Comparison of ENCODE assay signal across 8 cellular contexts in the genomic region with DNA sequence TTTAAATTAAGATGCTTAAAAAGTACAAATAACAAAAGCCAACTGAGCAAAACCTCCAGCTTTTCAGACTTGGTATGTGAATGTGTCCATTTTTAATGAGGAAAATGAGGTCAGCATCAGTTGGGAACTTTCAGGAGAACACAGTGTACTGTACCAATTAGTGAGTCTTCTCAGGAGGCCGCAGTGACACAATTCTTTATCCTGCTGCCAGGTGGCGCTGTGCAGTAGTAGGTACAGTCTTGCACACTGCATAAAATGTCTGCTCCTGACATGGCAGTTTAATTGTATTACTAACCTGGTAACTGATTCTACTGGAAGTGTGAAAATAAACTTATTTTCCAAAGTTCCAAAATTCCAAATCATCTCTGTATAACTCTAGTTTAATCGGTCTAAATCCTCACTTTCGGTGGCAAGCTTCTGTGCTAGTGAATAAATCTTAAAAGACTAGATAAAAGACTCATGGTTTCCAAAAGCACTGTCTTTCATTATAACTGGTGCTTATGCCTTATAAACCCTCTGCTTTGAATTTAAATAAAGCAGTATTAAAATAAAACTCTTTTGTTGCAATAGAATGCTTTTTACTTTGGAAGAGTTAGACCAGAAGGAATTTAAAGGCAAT.
DNase-seq lines count a peak whose midpoint lies in the region; FAIRE-seq and TF ChIP-seq lines count a peak whose summit lies in the region.

No MANE protein-coding gene starts in this region.

- H3K4me1 Mint-ChIP-seq in neural crest cell, result peaks cover 14% of the 10 kb centered on the region

- H3K4me1 ChIP-seq in GM23248 (ENCODE audit: insufficient read depth) (no peaks in the 10 kb centered on the region), fibroblast of lung (ENCODE audit: control insufficient read depth, extremely low read depth, insufficient read depth, low read length) (no peaks in the 10 kb centered on the region), thyroid gland (no peaks in the 10 kb centered on the region)

- H3K36me3 ChIP-seq in GM23248 (ENCODE audit: low read depth) (no peaks in the 10 kb centered on the region), fibroblast of lung (ENCODE audit: control insufficient read depth, insufficient read depth, low read length) (no peaks in the 10 kb centered on the region), thyroid gland (no peaks in the 10 kb centered on the region)

- H3K4me2 ChIP-seq in GM23248 (ENCODE audit: unreplicated experiment) (no peak overlapping the region), fibroblast of lung (ENCODE audit: extremely low read depth, insufficient read depth, low read length) (no peak overlapping the region)

- no peaks in the 10 kb centered on the region for H3K27me3 Mint-ChIP-seq in neural crest cell (ENCODE audit: low read depth)

- H3K9ac ChIP-seq in GM23248 (no peak overlapping the region), fibroblast of lung (ENCODE audit: insufficient read depth, low read length) (no peak overlapping the region)

- H3K27ac Mint-ChIP-seq in neural crest cell (ENCODE audit: unreplicated experiment), result peak overlapping the region; percentile 45

- peaks cover 2% of the 10 kb centered on the region for H3K9me3 Mint-ChIP-seq in neural crest cell

- TF ChIP-seq CTCF in fibroblast of lung (conservative IDR thresholded peaks at IDR 0.05 in 1 of 2, IDR thresholded peaks at IDR 0.05 in 1 of 2; ENCODE audit: low read depth in 1 of 2, low read length in 2 of 2), result peak; percentile 88 to 91
- peak; percentile 96 for TF ChIP-seq CTCF in neural crest cell (conservative IDR thresholded peaks at IDR 0.05)
- TF ChIP-seq CTCF in thyroid gland (IDR thresholded peaks at IDR 0.05), result peak; percentile 49 to 79 (median 71)

- DNase-seq in GM23248 (peak; percentile 82), KG1 (lab: John Stamatoyannopoulos, UW) (peak; percentile 23), OCI-M2 (lab: John Stamatoyannopoulos, UW; ENCODE audit: unreplicated experiment) (peak; percentile 67), fibroblast of lung (ENCODE audit: low read depth in 2 of 2) (peak; percentile 65 to 74), neural crest cell (ENCODE audit: low read depth, low spot score) (peak; percentile 63), thyroid gland (peak; percentile 65 to 75)
- peak; percentile 46 for DNase-seq in activated T-cell treated with anti-CD3 and anti-CD28 coated beads, Interleukin-2, amount 50 U/mL, for 1 hour

- no peaks in the 10 kb centered on the region for H3F3A ChIP-seq in GM23248 (ENCODE audit: insufficient read depth)

- no peaks in the 10 kb centered on the region for H3K36me3 Mint-ChIP-seq in neural crest cell (ENCODE audit: low read depth)

- H4K20me1 ChIP-seq in GM23248 (ENCODE audit: insufficient read depth) (no peaks in the 10 kb centered on the region), fibroblast of lung (ENCODE audit: control insufficient read depth, extremely low read depth, insufficient read depth, low read length) (no peaks in the 10 kb centered on the region)

- peak overlapping the region; percentile 76 for H2AFZ ChIP-seq in GM23248
- H2AFZ ChIP-seq in fibroblast of lung (ENCODE audit: low read length), result no peak overlapping the region

- TF ChIP-seq POLR2A in thyroid gland (IDR thresholded peaks at IDR 0.05), result no peak

- FAIRE-seq in G401.6 (lab: Jason Lieb, UNC), result peak; percentile 88

- in situ Hi-C loops in GM23248 (cut with MboI), result loop anchor here (25.0 kb wide), 1 partner anchor 1339 kb away; the partner anchor contains the start of gene POU3F2

- peaks cover 10% of the 10 kb centered on the region; the same call in 1 of the 2 replicates for H3K27me3 ChIP-seq in GM23248 (replicated peaks; ENCODE audit: insufficient read depth)
- H3K27me3 ChIP-seq in fibroblast of lung (ENCODE audit: control insufficient read depth, insufficient read depth, low read length), result no peaks in the 10 kb centered on the region
- H3K27me3 ChIP-seq in thyroid gland, result no peaks in the 10 kb centered on the region

- H3K9me2 ChIP-seq in GM23248 (ENCODE audit: insufficient read depth), result no peaks in the 10 kb centered on the region

- H3K9me3 ChIP-seq in GM23248 (ENCODE audit: low read depth) (no peaks in the 10 kb centered on the region), fibroblast of lung (ENCODE audit: control insufficient read depth, insufficient read depth, low read depth, low read length) (no peaks in the 10 kb centered on the region), thyroid gland (no peaks in the 10 kb centered on the region)

- H3K27ac ChIP-seq in GM23248 (no peak overlapping the region), fibroblast of lung (ENCODE audit: insufficient read depth, low read length) (no peak overlapping the region), thyroid gland (no peak overlapping the region)

- 1 to 2% methylated on average over 4 of the region's 4 CpGs for WGBS in GM23248 (ENCODE audit: low coverage in 1 of 2, low lambda C conversion rate in 2 of 2, missing lambda C conversion rate in 2 of 2), 2 experiments
- 28 to 38% methylated on average over 4 of the region's 4 CpGs for WGBS in thyroid gland, 2 donors

- H3K79me2 ChIP-seq in GM23248 (ENCODE audit: insufficient read depth) (no peaks in the 10 kb centered on the region), fibroblast of lung (ENCODE audit: control insufficient read depth, insufficient read depth, low read length) (no peaks in the 10 kb centered on the region)

- no peak overlapping the region for H3K4me3 Mint-ChIP-seq in neural crest cell

- H3K4me3 ChIP-seq in GM23248 (no peak overlapping the region), fibroblast of lung (replicated peaks in 1 of 4; ENCODE audit: control extremely low read depth in 1 of 4, insufficient read depth in 1 of 4, low read depth in 3 of 4, low read length in 4 of 4) (no peak overlapping the region), thyroid gland (replicated peaks in 1 of 3) (no peak overlapping the region)

- intact Hi-C loops in thyroid gland (cut with DNase I), result no loop called here

Comparison
In these comparisons a context has a peak if more than half of its experiments do, and no peak if none do; other contexts are left out.
1. DNase-seq: peak in every context shown above with its lines; median percentile 82 in GM23248; 70 in thyroid gland; 70 in fibroblast of lung; 67 in OCI-M2; 63 in neural crest cell; 46 in activated T-cell treated with anti-CD3 and anti-CD28 coated beads, Interleukin-2, amount 50 U/mL, for 1 hour; 23 in KG1.